ENCODE assay signal across 24 cellular contexts in genomic region chr22:32024791-32025190, GRCh38. TPM values are rescaled to one million over a fixed set of nuclear protein-coding genes. Genes with fewer than 3 reads are reported as not detected.
DNase-seq lines count a peak whose midpoint lies in the region; ATAC-seq, FAIRE-seq and TF ChIP-seq lines count a peak whose summit lies in the region.
"Had no signal": no experiment of that assay in that cellular context is flagged by ENCODE, and none has a peak within 500 bp of the region (broad histone marks: within the 10 kb centered on the region; RNA-seq: fewer than 3 reads in every experiment).

No MANE protein-coding gene starts in this region.

- no peak for FAIRE-seq in small intestine (lab: Jason Lieb, UNC)
- FAIRE-seq: GM12878 had no signal

- TF ChIP-seq CTCF in RWPE1 (conservative IDR thresholded peaks at IDR 0.05; ENCODE audit: low read depth): no peak
- TF ChIP-seq CTCF in HFFc6 (IDR thresholded peaks at IDR 0.05): no peak

- CTCF ChIA-PET in RWPE1 (lab: Yijun Ruan, JAX): no interaction called here

- DNase-seq in DMS53 (lab: John Stamatoyannopoulos, UW) (peak; percentile 8), DMS53 treated with DMSO at 0.1 percent for 48 hours (lab: John Stamatoyannopoulos, UW; ENCODE audit: unreplicated experiment) (no peak), RWPE1 (ENCODE audit: low spot score) (peak; percentile 55), small intestine (peak; percentile 97), HFFc6 (no peak)
- DNase-seq in activated T-cell treated with anti-CD3 and anti-CD28 coated beads, Interleukin-2, amount 50 U/mL, for 1 hour: no peak
- DNase-seq: activated CD4-positive, alpha-beta T cell treated with anti-CD3 and anti-CD28 coated beads for 4 hours; activated naive CD4-positive, alpha-beta T cell treated with Interleukin-2 at 50 U/mL for 16 hours; activated T-cell treated with anti-CD3 and anti-CD28 coated beads, Interleukin-2, amount 50 U/mL, for 48 hours; amygdala; CD8-positive, alpha-beta T cell; DMS79; mesenchymal stem cell; NCI-H1436 treated with DMSO at 0.1 percent for 48 hours; NCI-H510A treated with DMSO at 0.1 percent for 48 hours; NK-92 treated with Interleukin-12 subunit alpha and Interleukin-12 subunit beta, amount 100 ng/mL, for 24 hours; upper lobe of right lung had no signal

- peaks cover 12% of the 10 kb centered on the region for H3K4me1 Mint-ChIP-seq in HFFc6 (ENCODE audit: low read depth)

- no peaks in the 10 kb centered on the region for H3K36me3 ChIP-seq in small intestine (ENCODE audit: control insufficient read depth in 2 of 2, insufficient read depth in 2 of 2, low read length in 2 of 2)
- H3K36me3 ChIP-seq: upper lobe of right lung had no signal

- no peaks in the 10 kb centered on the region for H3K9me3 ChIP-seq in small intestine (ENCODE audit: control insufficient read depth, low read depth)
- H3K9me3 ChIP-seq: upper lobe of right lung had no signal

- no peaks in the 10 kb centered on the region for H3K9me3 Mint-ChIP-seq in HFFc6
- H3K9me3 Mint-ChIP-seq: CD8-positive, alpha-beta T cell; T-helper 1 cell treated with Interleukin-12 subunit alpha and Interleukin-12 subunit beta and Interleukin-4 antibody, amounts not matched to agents 30 μg/mL and 1 μg/mL, for 36 hours had no signal

- peaks cover 16% of the 10 kb centered on the region for H3K27me3 Mint-ChIP-seq in HFFc6 (ENCODE audit: insufficient read depth)

- no peak overlapping the region for H3K4me3 ChIP-seq in small intestine (ENCODE audit: low read depth in 1 of 2, low read length in 2 of 2)
- H3K4me3 ChIP-seq: GM12878, upper lobe of right lung had no signal

- H3K27ac Mint-ChIP-seq in HFFc6: no peak overlapping the region
- H3K27ac Mint-ChIP-seq: CD8-positive, alpha-beta T cell; T-helper 1 cell treated with Interleukin-12 subunit alpha and Interleukin-12 subunit beta and Interleukin-4 antibody, amounts not matched to agents 30 μg/mL and 1 μg/mL, for 36 hours had no signal

- H3K27ac ChIP-seq in RWPE1 (no peak overlapping the region), small intestine (ENCODE audit: low read depth in 1 of 2, low read length in 1 of 2) (peak overlapping the region; percentile 57 to 94)
- H3K27ac ChIP-seq: 22Rv1, upper lobe of right lung had no signal

- H3K36me3 Mint-ChIP-seq in HFFc6 (ENCODE audit: low read depth): no peaks in the 10 kb centered on the region
- H3K36me3 Mint-ChIP-seq: CD8-positive, alpha-beta T cell had no signal

- H3K4me3 Mint-ChIP-seq in HFFc6: no peak overlapping the region
- H3K4me3 Mint-ChIP-seq: CD8-positive, alpha-beta T cell; T-helper 1 cell treated with Interleukin-12 subunit alpha and Interleukin-12 subunit beta and Interleukin-4 antibody, amounts not matched to agents 30 μg/mL and 1 μg/mL, for 36 hours had no signal

- POLR2A ChIA-PET in RWPE1 (lab: Yijun Ruan, JAX; ENCODE audit: low non-redundant PET): no interaction called here

- H3K4me1 ChIP-seq in small intestine (ENCODE audit: control insufficient read depth in 2 of 2, insufficient read depth in 1 of 2, low read depth in 1 of 2, low read length in 1 of 2): peaks cover 3 to 5% of the 10 kb centered on the region in 2 donors
- H3K4me1 ChIP-seq: upper lobe of right lung had no signal

- 75 to 96% (median 90%) methylated on average over 1 of the region's 1 CpG for WGBS in small intestine, 3 donors

- no peaks in the 10 kb centered on the region for H3K27me3 ChIP-seq in small intestine (ENCODE audit: control insufficient read depth in 2 of 2, insufficient read depth in 2 of 2, low read length in 2 of 2)
- H3K27me3 ChIP-seq: upper lobe of right lung had no signal

- ATAC-seq in esophagus mucosa (peak; percentile 66), GM18909 (IDR thresholded peaks at IDR 0.05; ENCODE audit: poor library complexity, unreplicated experiment) (no peak)
- ATAC-seq: CD8-positive, alpha-beta T cell; GM12878; upper lobe of right lung had no signal

RNA-seq across cellular contexts. Expression of gene SLC5A1, which starts 18.3 kb away (rescaled TPM):
- 8.1 TPM for total RNA-seq in esophagus mucosa
- 100 to 1,000 TPM; 222 to 364 (median 325) TPM for polyA plus RNA-seq in small intestine
- total RNA-seq in HFFc6 (2021; fragmentation: NEBNext Ultra II Directional; extraction: Animal tissue kit (Norgen Biotek cat#: 25700)): not detected
- total RNA-seq: activated CD8-positive, alpha-beta memory T cell treated with anti-CD3 and anti-CD28 coated beads for 36 hours; CD8-positive, alpha-beta T cell; GM12878; subcutaneous adipose tissue had no signal

Comparison
In these comparisons a context has a peak if more than half of its experiments do, and no peak if none do; other contexts are left out.
1. DNase-seq: peak in DMS53 (single experiment), RWPE1 (single experiment) and small intestine (single experiment); none in DMS53 treated with DMSO at 0.1 percent for 48 hours (single experiment), HFFc6 (single experiment) and activated T-cell treated with anti-CD3 and anti-CD28 coated beads, Interleukin-2, amount 50 U/mL, for 1 hour (single experiment).